In the genomic region with DNA sequence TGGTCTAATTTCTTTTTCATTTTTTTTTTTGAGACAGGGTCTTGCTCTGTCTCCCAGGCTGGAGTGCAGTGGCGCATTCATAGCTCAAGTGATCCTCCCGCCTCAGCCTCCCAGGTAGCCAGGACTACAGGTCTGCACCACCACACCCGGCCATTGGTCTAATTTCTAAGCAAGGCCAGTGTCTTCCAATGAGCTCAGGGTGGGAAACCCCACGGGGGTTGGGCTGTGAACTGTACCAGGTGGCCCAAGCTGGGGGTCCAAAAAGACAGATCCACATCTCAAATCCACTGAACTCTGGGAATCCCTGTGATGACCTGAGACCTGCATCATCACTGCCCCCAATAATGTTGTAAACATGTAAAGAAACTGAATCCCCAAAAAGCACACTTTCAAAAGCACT, we compare ENCODE assay signal across 23 cellular contexts.
"Had no signal": no experiment of that assay in that cellular context is flagged by ENCODE, and none has a peak within 500 bp of the region (broad histone marks: within the 10 kb centered on the region; RNA-seq: fewer than 3 reads in every experiment).

No MANE protein-coding gene starts in this region.

- H3K27me3 ChIP-seq: adrenal gland, body of pancreas had no signal

- DNase-seq: activated B cell treated with CpG ODN at 0.5 μM for 24 hours; activated CD4-positive, alpha-beta memory T cell treated with anti-CD3 and anti-CD28 coated beads for 36 hours; activated CD4-positive, alpha-beta T cell treated with anti-CD3 and anti-CD28 coated beads for 4 hours; activated CD4-positive, alpha-beta T cell treated with anti-CD3 and anti-CD28 coated beads, Interleukin-2, amount 50 U/mL, for 1 hour; activated CD4-positive, CD25-positive, alpha-beta regulatory T cell treated with anti-CD3 and anti-CD28 coated beads, Interleukin-2, amount 50 U/mL, for 72 hours; activated CD8-positive, alpha-beta memory T cell treated with anti-CD3 and anti-CD28 coated beads, Interleukin-2, amount 50 U/mL, for 4 hours; activated gamma-delta T cell treated with Interleukin-2 at 50 U/mL for 16 hours; activated naive CD4-positive, alpha-beta T cell treated with anti-CD3 and anti-CD28 coated beads for 36 hours; activated T-cell treated with anti-CD3 and anti-CD28 coated beads for 4 hours; activated T-cell treated with anti-CD3 and anti-CD28 coated beads, Interleukin-2, amount 50 U/mL, for 4 hours; NCI-H1105; NCI-H1417 treated with DMSO at 0.1 percent for 48 hours; NCI-H1930; NCI-H2081 treated with DMSO at 0.1 percent for 48 hours; NCI-H524 treated with DMSO at 0.1 percent for 48 hours; SW 1271; T-helper 1 cell; T-helper 2 cell; T-helper 9 cell had no signal

- H3K9me3 ChIP-seq: adrenal gland, body of pancreas had no signal

- H3K27ac ChIP-seq: adrenal gland, body of pancreas, VCaP had no signal

- H3K4me3 ChIP-seq: adrenal gland, body of pancreas, K562 had no signal

- H3K36me3 ChIP-seq: adrenal gland had no signal
